ENCODE assay signal across 1 cellular context in the genomic region with DNA sequence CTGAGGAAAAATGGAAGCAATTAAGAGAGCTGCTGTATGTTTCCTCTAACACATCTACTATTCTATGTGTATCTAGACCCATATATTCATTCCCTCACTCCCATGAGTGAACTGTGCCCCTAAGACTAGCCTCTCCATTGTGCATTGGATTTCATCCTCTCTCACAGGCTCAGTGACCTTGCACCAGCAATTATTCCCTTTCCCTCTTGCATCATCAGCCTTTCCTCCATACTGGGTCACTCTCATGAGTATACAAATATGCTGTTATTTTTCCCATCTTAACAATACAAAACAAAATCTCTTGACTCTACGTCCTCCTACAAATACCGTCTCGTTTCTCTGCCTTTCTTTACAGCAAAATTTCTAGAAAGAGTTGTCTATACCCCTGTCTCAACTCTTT.
TF ChIP-seq lines count a peak whose summit lies in the region.

No MANE protein-coding gene starts in this region.

TF ChIP-seq in WTC11, 78 proteins besides CTCF, POLR2A, EP300 and RAD21 (continued from another document):
- TF ChIP-seq, protein P1, sequence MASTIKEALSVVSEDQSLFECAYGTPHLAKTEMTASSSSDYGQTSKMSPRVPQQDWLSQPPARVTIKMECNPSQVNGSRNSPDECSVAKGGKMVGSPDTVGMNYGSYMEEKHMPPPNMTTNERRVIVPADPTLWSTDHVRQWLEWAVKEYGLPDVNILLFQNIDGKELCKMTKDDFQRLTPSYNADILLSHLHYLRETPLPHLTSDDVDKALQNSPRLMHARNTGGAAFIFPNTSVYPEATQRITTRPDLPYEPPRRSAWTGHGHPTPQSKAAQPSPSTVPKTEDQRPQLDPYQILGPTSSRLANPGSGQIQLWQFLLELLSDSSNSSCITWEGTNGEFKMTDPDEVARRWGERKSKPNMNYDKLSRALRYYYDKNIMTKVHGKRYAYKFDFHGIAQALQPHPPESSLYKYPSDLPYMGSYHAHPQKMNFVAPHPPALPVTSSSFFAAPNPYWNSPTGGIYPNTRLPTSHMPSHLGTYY (CRISPR knock-in tag; IDR thresholded peaks at IDR 0.05): no peak
- no peak for TF ChIP-seq ELF4 (CRISPR knock-in tag; IDR thresholded peaks at IDR 0.05; ENCODE audit: low read depth)
- no peak for TF ChIP-seq TEAD1 (CRISPR knock-in tag; IDR thresholded peaks at IDR 0.05)
- TF ChIP-seq, protein P2, sequence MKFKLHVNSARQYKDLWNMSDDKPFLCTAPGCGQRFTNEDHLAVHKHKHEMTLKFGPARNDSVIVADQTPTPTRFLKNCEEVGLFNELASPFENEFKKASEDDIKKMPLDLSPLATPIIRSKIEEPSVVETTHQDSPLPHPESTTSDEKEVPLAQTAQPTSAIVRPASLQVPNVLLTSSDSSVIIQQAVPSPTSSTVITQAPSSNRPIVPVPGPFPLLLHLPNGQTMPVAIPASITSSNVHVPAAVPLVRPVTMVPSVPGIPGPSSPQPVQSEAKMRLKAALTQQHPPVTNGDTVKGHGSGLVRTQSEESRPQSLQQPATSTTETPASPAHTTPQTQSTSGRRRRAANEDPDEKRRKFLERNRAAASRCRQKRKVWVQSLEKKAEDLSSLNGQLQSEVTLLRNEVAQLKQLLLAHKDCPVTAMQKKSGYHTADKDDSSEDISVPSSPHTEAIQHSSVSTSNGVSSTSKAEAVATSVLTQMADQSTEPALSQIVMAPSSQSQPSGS (CRISPR knock-in tag; IDR thresholded peaks at IDR 0.05; ENCODE audit: borderline replicate concordance, low read depth): no peak
- TF ChIP-seq, protein P3, sequence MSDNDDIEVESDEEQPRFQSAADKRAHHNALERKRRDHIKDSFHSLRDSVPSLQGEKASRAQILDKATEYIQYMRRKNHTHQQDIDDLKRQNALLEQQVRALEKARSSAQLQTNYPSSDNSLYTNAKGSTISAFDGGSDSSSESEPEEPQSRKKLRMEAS (CRISPR knock-in tag; IDR thresholded peaks at IDR 0.05): no peak
- TF ChIP-seq NFATC4 (CRISPR knock-in tag; IDR thresholded peaks at IDR 0.05): no peak
- TF ChIP-seq, protein P4, sequence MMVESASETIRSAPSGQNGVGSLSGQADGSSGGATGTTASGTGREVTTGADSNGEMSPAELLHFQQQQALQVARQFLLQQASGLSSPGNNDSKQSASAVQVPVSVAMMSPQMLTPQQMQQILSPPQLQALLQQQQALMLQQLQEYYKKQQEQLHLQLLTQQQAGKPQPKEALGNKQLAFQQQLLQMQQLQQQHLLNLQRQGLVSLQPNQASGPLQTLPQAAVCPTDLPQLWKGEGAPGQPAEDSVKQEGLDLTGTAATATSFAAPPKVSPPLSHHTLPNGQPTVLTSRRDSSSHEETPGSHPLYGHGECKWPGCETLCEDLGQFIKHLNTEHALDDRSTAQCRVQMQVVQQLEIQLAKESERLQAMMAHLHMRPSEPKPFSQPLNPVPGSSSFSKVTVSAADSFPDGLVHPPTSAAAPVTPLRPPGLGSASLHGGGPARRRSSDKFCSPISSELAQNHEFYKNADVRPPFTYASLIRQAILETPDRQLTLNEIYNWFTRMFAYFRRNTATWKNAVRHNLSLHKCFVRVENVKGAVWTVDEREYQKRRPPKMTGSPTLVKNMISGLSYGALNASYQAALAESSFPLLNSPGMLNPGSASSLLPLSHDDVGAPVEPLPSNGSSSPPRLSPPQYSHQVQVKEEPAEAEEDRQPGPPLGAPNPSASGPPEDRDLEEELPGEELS (CRISPR knock-in tag; IDR thresholded peaks at IDR 0.05): no peak
- TF ChIP-seq NR1H2 (CRISPR knock-in tag; IDR thresholded peaks at IDR 0.05): no peak
TF ChIP-seq in WTC11: peak in this region for 0.
